ENCODE assay signal across 21 cellular contexts in the genomic region with DNA sequence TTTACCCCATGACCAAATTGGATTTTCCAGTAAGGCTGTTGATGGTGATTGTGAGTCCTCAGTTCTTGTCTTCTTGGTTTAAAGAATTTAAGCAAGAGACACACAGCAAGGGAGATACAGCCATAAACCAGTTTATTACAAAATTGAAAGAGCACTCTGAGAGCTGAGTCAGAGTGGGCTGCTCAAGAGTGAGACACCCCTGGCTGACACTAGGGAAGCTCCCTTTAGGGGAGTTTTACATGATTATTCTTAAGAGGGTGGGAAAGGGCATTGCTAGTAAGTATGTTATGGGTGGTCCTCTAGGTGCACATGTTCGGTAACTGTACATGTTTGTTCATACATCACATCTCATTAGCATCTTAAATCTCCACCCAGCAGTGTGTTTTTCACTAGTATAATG.
"Had no signal": no experiment of that assay in that cellular context is flagged by ENCODE, and none has a peak within 500 bp of the region (broad histone marks: within the 10 kb centered on the region; RNA-seq: fewer than 3 reads in every experiment).

No MANE protein-coding gene starts in this region.

- H3K4me2 ChIP-seq: PC-9 had no signal

- DNase-seq: KBM-7, NCI-H1092, NCI-H1105 treated with DMSO at 0.1 percent for 48 hours, NCI-H1417 treated with DMSO at 0.1 percent for 48 hours, NCI-H146, NCI-H1694 treated with DMSO at 0.1 percent for 48 hours, NCI-H1930, NCI-H2081, NCI-H2107, NCI-H226, NCI-H446, NCI-H510A, NCI-H524 treated with DMSO at 0.1 percent for 48 hours, NCI-H69, NCI-H774, PC-9, Peyer's patch, SHP77 treated with DMSO at 0.1 percent for 48 hours, SJCRH30 had no signal

- H3K9me3 ChIP-seq: Peyer's patch, SJCRH30 had no signal

- ATAC-seq: Right ventricle myocardium inferior had no signal

- H3K27ac ChIP-seq: PC-9, Peyer's patch, SJCRH30 had no signal

- H3K27me3 ChIP-seq: Peyer's patch, SJCRH30 had no signal

- H3K4me3 Mint-ChIP-seq: IgD-negative memory B cell had no signal

- H3K4me3 ChIP-seq: PC-9, Peyer's patch, SJCRH30 had no signal

- H3K27ac Mint-ChIP-seq: IgD-negative memory B cell had no signal

- H3K4me1 ChIP-seq: Peyer's patch, SJCRH30 had no signal

- H3K36me3 ChIP-seq: Peyer's patch, SJCRH30 had no signal

- H2AFZ ChIP-seq: PC-9 had no signal

- H3K4me1 Mint-ChIP-seq: IgD-negative memory B cell had no signal

- H3K9me3 Mint-ChIP-seq: IgD-negative memory B cell had no signal
